8 cellular contexts compared by ENCODE assay signal in genomic region chr7:151058766-151059361, GRCh38. TPM values are rescaled to one million over a fixed set of nuclear protein-coding genes. Genes with fewer than 3 reads are reported as not detected.
DNase-seq lines count a peak whose midpoint lies in the region; ATAC-seq and TF ChIP-seq lines count a peak whose summit lies in the region.

No MANE protein-coding gene starts in this region.

- H3K9me2 ChIP-seq in DOHH2 (replicated peaks; ENCODE audit: control insufficient read depth, low read length), result no peaks in the 10 kb centered on the region
- H3K9me2 ChIP-seq in Karpas-422 (replicated peaks; ENCODE audit: insufficient read depth, low read length), result no peaks in the 10 kb centered on the region

- H3K4me1 ChIP-seq in DOHH2 (ENCODE audit: control insufficient read depth, low read length), result peaks cover 31% of the 10 kb centered on the region
- peaks cover 31% of the 10 kb centered on the region for H3K4me1 ChIP-seq in Karpas-422 (ENCODE audit: low read length)

- H3K27me3 ChIP-seq in DOHH2 (ENCODE audit: control insufficient read depth, low read length), result no peaks in the 10 kb centered on the region
- no peaks in the 10 kb centered on the region for H3K27me3 ChIP-seq in Karpas-422 (ENCODE audit: low read length)
- no peaks in the 10 kb centered on the region for H3K27me3 ChIP-seq in kidney epithelial cell (ENCODE audit: control insufficient read depth, insufficient read depth, low read length)

- H4K20me1 ChIP-seq in DOHH2 (ENCODE audit: control insufficient read depth, insufficient read depth, low read depth, low read length) (peaks cover 7% of the 10 kb centered on the region; the same call in 1 of the 2 replicates), Karpas-422 (ENCODE audit: insufficient read depth, low read depth, low read length) (0 out of 2 replicates have a peak, but pooled peaks cover 5% of the 10 kb centered on the region)

- peak overlapping the region; percentile 70; the same call in 1 of the 2 replicates for H2AFZ ChIP-seq in Karpas-422 (ENCODE audit: low read length)

- H3F3A ChIP-seq in DOHH2 (ENCODE audit: control insufficient read depth, insufficient read depth), result peaks cover 7% of the 10 kb centered on the region

- H3K4me2 ChIP-seq in DOHH2 (ENCODE audit: low read length), result peak overlapping the region; percentile 97
- H3K4me2 ChIP-seq in Karpas-422 (ENCODE audit: low read depth, low read length, poor library complexity, severe bottlenecking), result peak overlapping the region; percentile 73

- H3K79me2 ChIP-seq in DOHH2 (ENCODE audit: control insufficient read depth, low read length) (peaks cover 30% of the 10 kb centered on the region), Karpas-422 (ENCODE audit: low read length) (peaks cover 32% of the 10 kb centered on the region)

- peak overlapping the region; percentile 89 for H3K9ac ChIP-seq in Karpas-422 (ENCODE audit: low read length)

- TF ChIP-seq CTCF in DOHH2 (IDR thresholded peaks at IDR 0.05; ENCODE audit: low read depth, low read length, poor library complexity, severe bottlenecking) (no peak), kidney epithelial cell (IDR thresholded peaks at IDR 0.05; ENCODE audit: insufficient read depth, low read length, poor library complexity, severe bottlenecking) (no peak)

- peak overlapping the region; percentile 89 for H3K4me3 ChIP-seq in DOHH2 (ENCODE audit: low read length)
- peak overlapping the region; percentile 87 for H3K4me3 ChIP-seq in Karpas-422 (ENCODE audit: low read length)
- peak overlapping the region; percentile 79 for H3K4me3 ChIP-seq in kidney epithelial cell (ENCODE audit: low read depth, low read length)

- DNase-seq in Karpas-422 (peak; percentile 71), kidney epithelial cell (ENCODE audit: low read depth) (no peak), AG20443 (ENCODE audit: low spot score) (no peak), NCI-H2196 (lab: John Stamatoyannopoulos, UW; ENCODE audit: unreplicated experiment) (no peak)
- peak; percentile 40 for DNase-seq in stimulated activated naive CD8-positive, alpha-beta T cell treated with anti-CD3 and anti-CD28 coated beads, Interleukin-15, Interleukin-2, amounts not matched to agents 100 U/mL and 50 U/mL, for 24 hours

- H3K27ac ChIP-seq in DOHH2 (ENCODE audit: low read depth, low read length) (peak overlapping the region; percentile 61), Karpas-422 (ENCODE audit: low read length) (peak overlapping the region; percentile 82), angular gyrus (ENCODE audit: low read depth, low read length) (peak overlapping the region; percentile 99)

- ATAC-seq in stimulated activated naive CD8-positive, alpha-beta T cell treated with anti-CD3 and anti-CD28 coated beads, Interleukin-15, Interleukin-2, amounts not matched to agents 100 U/mL and 50 U/mL, for 24 hours, result no peak
- no peak for ATAC-seq in HG02970 (IDR thresholded peaks at IDR 0.05; ENCODE audit: low FRiP score, unreplicated experiment)

- H3K36me3 ChIP-seq in DOHH2 (ENCODE audit: control insufficient read depth, low read length) (peaks cover 20% of the 10 kb centered on the region), Karpas-422 (ENCODE audit: insufficient read depth, low read length) (no peaks in the 10 kb centered on the region), kidney epithelial cell (ENCODE audit: control insufficient read depth, insufficient read depth, low read length) (no peaks in the 10 kb centered on the region)

- H3K9me3 ChIP-seq in DOHH2 (ENCODE audit: control insufficient read depth, insufficient read depth, low read length) (no peaks in the 10 kb centered on the region), Karpas-422 (ENCODE audit: low read length) (no peaks in the 10 kb centered on the region)

RNA-seq across cellular contexts. Expression of gene SLC4A2, which starts 0.5 kb away (rescaled TPM):
- total RNA-seq in Karpas-422 (2014; rRNA removed; shearing (Covaris generic); ENCODE audit: low replicate concordance), result 35.1 and 113 TPM in 2 replicates
- total RNA-seq in kidney epithelial cell, result 166 and 201 TPM in 2 replicates

RNA-seq across cellular contexts. Expression of gene CDK5, which starts 1.2 kb away (rescaled TPM):
- 13.6 and 33.0 TPM in 2 replicates for total RNA-seq in Karpas-422 (2014; rRNA removed; shearing (Covaris generic); ENCODE audit: low replicate concordance)
- total RNA-seq in kidney epithelial cell, result 21.5 and 27.0 TPM in 2 replicates

RNA-seq across cellular contexts. Expression of gene ASIC3, which starts 10.5 kb away (rescaled TPM):
- 4.5 and 6.2 TPM in 2 replicates for total RNA-seq in Karpas-422 (2014; rRNA removed; shearing (Covaris generic); ENCODE audit: low replicate concordance)
- 0.04 and 0.41 TPM in 2 replicates for total RNA-seq in kidney epithelial cell

RNA-seq across cellular contexts. Expression of gene FASTK, which starts 21.7 kb away (rescaled TPM):
- total RNA-seq in Karpas-422 (2014; rRNA removed; shearing (Covaris generic); ENCODE audit: low replicate concordance), result 48.8 and 127 TPM in 2 replicates
- 70.9 and 71.7 TPM in 2 replicates for total RNA-seq in kidney epithelial cell

RNA-seq across cellular contexts. Expression of gene TMUB1, which starts 24.4 kb away (rescaled TPM):
- total RNA-seq in Karpas-422 (2014; rRNA removed; shearing (Covaris generic); ENCODE audit: low replicate concordance), result 30.9 and 56.4 TPM in 2 replicates
- total RNA-seq in kidney epithelial cell, result 46.3 and 66.0 TPM in 2 replicates

Comparison
In these comparisons a context has a peak if more than half of its experiments do, and no peak if none do; other contexts are left out.
1. DNase-seq: peak in Karpas-422 (single experiment) and stimulated activated naive CD8-positive, alpha-beta T cell treated with anti-CD3 and anti-CD28 coated beads, Interleukin-15, Interleukin-2, amounts not matched to agents 100 U/mL and 50 U/mL, for 24 hours (single experiment); none in kidney epithelial cell (single experiment), AG20443 (single experiment) and NCI-H2196 (single experiment).
2. Peak in every context shown above with its lines, with median percentiles within 50 percentile points of each other: H3K27ac ChIP-seq and H3K4me3 ChIP-seq.